Comparison of ENCODE assay signal across 1 cellular context in genomic region chr4:3532714-3533336, GRCh38.
TF ChIP-seq lines count a peak whose summit lies in the region.

No MANE protein-coding gene starts in this region.

TF ChIP-seq in GM23338, 12 proteins besides CTCF, POLR2A, EP300 and RAD21 (continued from another document):
- TF ChIP-seq ZNF462 (CRISPR knock-in tag; IDR thresholded peaks at IDR 0.05) (no peak), CREB1 (CRISPR knock-in tag; IDR thresholded peaks at IDR 0.05; ENCODE audit: low read depth) (no peak), NANOG (IDR thresholded peaks at IDR 0.05; ENCODE audit: borderline replicate concordance) (no peak), ETS1 (IDR thresholded peaks at IDR 0.05) (no peak), ZNF331 (CRISPR knock-in tag; IDR thresholded peaks at IDR 0.05; ENCODE audit: low read depth) (no peak)
